In the genomic region with DNA sequence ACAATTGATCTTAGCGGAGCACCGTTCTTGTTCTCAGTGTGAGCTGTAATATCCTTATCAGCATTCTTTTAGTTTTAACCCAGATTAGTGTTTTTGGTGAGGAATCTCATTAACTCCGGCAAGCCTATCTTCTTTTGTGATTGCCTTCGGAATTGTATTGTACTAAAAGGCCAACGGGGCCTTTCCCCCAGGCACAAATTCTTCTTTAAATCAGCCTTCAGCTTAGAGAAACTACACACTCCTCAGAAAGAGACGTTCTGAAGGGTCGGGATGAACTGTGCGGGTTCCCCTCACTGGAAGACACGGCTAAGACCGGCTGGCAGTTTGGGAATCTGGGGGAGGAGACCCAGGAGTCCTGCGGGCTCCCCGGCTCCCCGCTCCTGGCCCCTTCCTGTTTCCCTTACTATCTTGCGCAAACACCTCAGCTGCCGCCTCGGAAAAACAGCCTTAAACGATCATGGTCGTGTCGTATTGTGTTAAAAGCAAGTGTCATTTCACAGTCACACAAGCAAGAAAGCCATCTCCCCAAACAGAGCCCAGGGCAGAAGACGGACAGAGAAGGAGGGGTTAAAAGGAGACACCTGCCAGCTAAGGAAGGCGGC, we compare ENCODE assay signal across 15 cellular contexts.
"Had no signal": no experiment of that assay in that cellular context is flagged by ENCODE, and none has a peak within 500 bp of the region (broad histone marks: within the 10 kb centered on the region; RNA-seq: fewer than 3 reads in every experiment).

No MANE protein-coding gene starts in this region.

- DNase-seq: activated CD4-positive, alpha-beta T cell treated with anti-CD3 and anti-CD28 coated beads, Interleukin-2, amount 10 ng/mL, durations not matched to agents 7 days and 5 days; activated CD8-positive, alpha-beta memory T cell treated with anti-CD3 and anti-CD28 coated beads, Interleukin-2, amount 50 U/mL, for 48 hours; activated naive CD4-positive, alpha-beta T cell; activated naive CD8-positive, alpha-beta T cell treated with anti-CD3 and anti-CD28 coated beads, Interleukin-2, amount 10 ng/mL, durations not matched to agents 7 days and 5 days; anterior cingulate cortex; brain microvascular endothelial cell; cortex of kidney; effector memory CD8-positive, alpha-beta T cell; heart left ventricle; left cardiac atrium; stimulated activated naive CD4-positive, alpha-beta T cell; SW 1271; tibial artery had no signal

- H3K4me3 Mint-ChIP-seq: activated CD4-positive, alpha-beta T cell treated with anti-CD3 and anti-CD28 coated beads, Interleukin-2, amount 10 ng/mL, durations not matched to agents 7 days and 5 days; activated naive CD8-positive, alpha-beta T cell treated with anti-CD3 and anti-CD28 coated beads, Interleukin-2, amount 10 ng/mL, durations not matched to agents 7 days and 5 days; effector memory CD8-positive, alpha-beta T cell; T-helper 2 cell treated with Interferon-gamma antibody and Interleukin-4, amounts not matched to agents 5 μg/mL and 100 μg/mL, for 36 hours had no signal

- H3K27me3 ChIP-seq: brain microvascular endothelial cell had no signal

- H3K9me3 Mint-ChIP-seq: activated CD4-positive, alpha-beta T cell treated with anti-CD3 and anti-CD28 coated beads, Interleukin-2, amount 10 ng/mL, durations not matched to agents 7 days and 5 days; activated naive CD8-positive, alpha-beta T cell treated with anti-CD3 and anti-CD28 coated beads, Interleukin-2, amount 10 ng/mL, durations not matched to agents 7 days and 5 days had no signal

- H3K27ac ChIP-seq: brain microvascular endothelial cell, heart left ventricle, tibial artery had no signal

- H3K27ac Mint-ChIP-seq: activated CD4-positive, alpha-beta T cell treated with anti-CD3 and anti-CD28 coated beads, Interleukin-2, amount 10 ng/mL, durations not matched to agents 7 days and 5 days; activated naive CD8-positive, alpha-beta T cell treated with anti-CD3 and anti-CD28 coated beads, Interleukin-2, amount 10 ng/mL, durations not matched to agents 7 days and 5 days; effector memory CD8-positive, alpha-beta T cell; T-helper 2 cell treated with Interferon-gamma antibody and Interleukin-4, amounts not matched to agents 5 μg/mL and 100 μg/mL, for 36 hours had no signal

- H3K4me1 Mint-ChIP-seq: activated CD4-positive, alpha-beta T cell treated with anti-CD3 and anti-CD28 coated beads, Interleukin-2, amount 10 ng/mL, durations not matched to agents 7 days and 5 days; activated naive CD8-positive, alpha-beta T cell treated with anti-CD3 and anti-CD28 coated beads, Interleukin-2, amount 10 ng/mL, durations not matched to agents 7 days and 5 days had no signal

- H3K36me3 ChIP-seq: brain microvascular endothelial cell, heart left ventricle, tibial artery had no signal

- H3K4me1 ChIP-seq: heart left ventricle, tibial artery had no signal

- H3K9me3 ChIP-seq: heart left ventricle, tibial artery had no signal

- H3K4me3 ChIP-seq: heart left ventricle, lung, tibial artery had no signal

- H3K36me3 Mint-ChIP-seq: activated naive CD8-positive, alpha-beta T cell treated with anti-CD3 and anti-CD28 coated beads, Interleukin-2, amount 10 ng/mL, durations not matched to agents 7 days and 5 days had no signal

- ATAC-seq: effector memory CD8-positive, alpha-beta T cell; heart left ventricle; left cardiac atrium had no signal
